In the genomic region with DNA sequence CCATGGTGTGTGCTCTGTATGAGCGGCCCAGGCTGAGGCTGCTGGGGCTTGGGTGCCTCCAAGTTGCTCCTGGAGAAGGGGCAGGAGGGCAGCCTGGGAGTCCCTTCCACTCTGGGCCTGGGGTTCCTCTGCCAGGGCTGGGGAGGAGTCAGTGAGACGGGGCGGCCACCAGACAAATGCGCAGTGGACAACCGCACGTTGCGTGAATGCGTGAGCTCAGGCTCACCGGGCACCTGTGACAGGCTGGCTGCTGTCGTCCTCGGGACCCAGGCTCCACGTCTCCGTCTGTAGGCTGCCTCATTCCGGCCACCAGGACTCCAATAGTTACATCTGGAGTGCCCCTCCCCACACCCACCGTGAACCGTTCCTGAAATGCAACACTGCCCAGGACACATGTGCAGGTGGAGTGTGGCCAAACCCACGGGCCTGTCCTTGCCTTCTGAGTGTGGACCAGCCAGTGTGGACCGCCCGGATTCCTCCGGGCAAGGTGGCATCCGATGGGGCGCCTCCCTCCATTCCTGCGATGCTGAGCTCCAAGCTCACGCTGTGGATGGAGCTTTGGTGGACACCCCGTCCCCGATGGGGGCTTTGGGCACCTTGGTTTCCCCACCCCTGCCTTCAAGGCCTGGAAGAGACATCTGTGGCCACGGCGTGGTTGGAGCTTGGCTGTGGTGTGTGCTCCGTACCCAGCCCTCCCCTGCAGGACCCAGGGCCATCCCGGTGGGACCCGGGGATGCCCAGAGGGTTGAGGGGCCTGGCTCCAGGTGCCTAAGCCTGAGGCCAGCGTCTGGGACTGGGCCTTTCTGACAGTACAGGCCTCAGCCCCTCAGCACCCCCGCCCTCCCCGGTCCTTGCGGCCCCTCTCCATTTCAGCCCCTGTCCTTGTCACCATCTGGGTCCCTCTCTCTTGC, we compare ENCODE assay signal across 1 cellular context.
TF ChIP-seq lines count a peak whose summit lies in the region.

No MANE protein-coding gene starts in this region.

TF ChIP-seq in IMR-90, 13 proteins besides CTCF, POLR2A, EP300 and RAD21:
- no peak for TF ChIP-seq MAFK (IDR thresholded peaks at IDR 0.05; ENCODE audit: low read depth, low read length)
